In genomic region chr15:94083467-94083991, GRCh38 we compare ENCODE assay signal across 16 cellular contexts.
DNase-seq lines count a peak whose midpoint lies in the region; ATAC-seq and TF ChIP-seq lines count a peak whose summit lies in the region.
"Had no signal": no experiment of that assay in that cellular context is flagged by ENCODE, and none has a peak within 500 bp of the region (broad histone marks: within the 10 kb centered on the region; RNA-seq: fewer than 3 reads in every experiment).

No MANE protein-coding gene starts in this region.

- H3K4me1 Mint-ChIP-seq in activated CD4-positive, alpha-beta memory T cell treated with anti-CD3 and anti-CD28 coated beads, Interleukin-2, amount 10 ng/mL, durations not matched to agents 7 days and 5 days: peaks cover 3% of the 10 kb centered on the region
- H3K4me1 Mint-ChIP-seq: CD4-positive, CD25-positive, alpha-beta regulatory T cell had no signal

- ATAC-seq in sciatic nerve (peak; percentile 76), GM21447 (IDR thresholded peaks at IDR 0.05; ENCODE audit: unreplicated experiment) (no peak)
- ATAC-seq: activated T-cell treated with anti-CD3 and anti-CD28 coated beads, Interleukin-2, amount 50 U/mL, for 72 hours; body of pancreas; naive thymus-derived CD8-positive, alpha-beta T cell had no signal

- CTCF ChIA-PET in activated CD4-positive, alpha-beta memory T cell treated with anti-CD3 and anti-CD28 coated beads, Interleukin-2, amount 10 ng/mL, durations not matched to agents 7 days and 5 days (lab: Charles Lee): no interaction called here

- peaks cover 20% of the 10 kb centered on the region for H3K4me1 ChIP-seq in SJCRH30
- H3K4me1 ChIP-seq: body of pancreas had no signal

- POLR2A ChIA-PET in activated CD4-positive, alpha-beta memory T cell treated with anti-CD3 and anti-CD28 coated beads, Interleukin-2, amount 10 ng/mL, durations not matched to agents 7 days and 5 days (lab: Charles Lee): no interaction called here

- peak; percentile 11 for TF ChIP-seq CTCF in fibroblast of mammary gland (conservative IDR thresholded peaks at IDR 0.05; ENCODE audit: control insufficient read depth, insufficient read depth, low read depth, low read length)

- no peaks in the 10 kb centered on the region for H3K9me3 ChIP-seq in SJCRH30 (replicated peaks)
- H3K9me3 ChIP-seq: body of pancreas had no signal

- H3K27ac ChIP-seq in SJCRH30: no peak overlapping the region; the same call in 1 of the 2 replicates
- H3K27ac ChIP-seq: body of pancreas had no signal

- H3K27me3 Mint-ChIP-seq in activated CD4-positive, alpha-beta memory T cell treated with anti-CD3 and anti-CD28 coated beads, Interleukin-2, amount 10 ng/mL, durations not matched to agents 7 days and 5 days: peaks cover 9% of the 10 kb centered on the region
- H3K27me3 Mint-ChIP-seq: CD4-positive, CD25-positive, alpha-beta regulatory T cell had no signal

- H3K4me3 ChIP-seq in SJCRH30: no peak overlapping the region
- H3K4me3 ChIP-seq in fibroblast of mammary gland (ENCODE audit: control insufficient read depth, low read depth, low read length): no peak overlapping the region
- H3K4me3 ChIP-seq: body of pancreas had no signal

- peak; percentile 93 for DNase-seq in Daoy (ENCODE audit: low read depth)
- peak; percentile 49 to 61 for DNase-seq in SJCRH30
- DNase-seq in fibroblast of mammary gland (ENCODE audit: low read depth): peak; percentile 94
- no peak for DNase-seq in sciatic nerve (ENCODE audit: low spot score)
- DNase-seq in 8988T: no peak
- DNase-seq in activated CD4-positive, alpha-beta memory T cell treated with anti-CD3 and anti-CD28 coated beads, Interleukin-2, amount 10 ng/mL, durations not matched to agents 7 days and 5 days: no peak
- no peak for DNase-seq in mesenteric fat pad (ENCODE audit: low spot score)
- DNase-seq: activated CD4-positive, CD25-positive, alpha-beta regulatory T cell; activated T-cell treated with anti-CD3 and anti-CD28 coated beads, Interleukin-2, amount 50 U/mL, for 72 hours; body of pancreas; CD4-positive, CD25-positive, alpha-beta regulatory T cell; naive thymus-derived CD8-positive, alpha-beta T cell; NCI-H1105; NCI-H524 treated with DMSO at 0.1 percent for 48 hours; stimulated activated CD8-positive, alpha-beta memory T cell treated with anti-CD3 and anti-CD28 coated beads, Interleukin-4, amount 100 ng/mL, for 48 hours had no signal

- H3K36me3 Mint-ChIP-seq in activated CD4-positive, alpha-beta memory T cell treated with anti-CD3 and anti-CD28 coated beads, Interleukin-2, amount 10 ng/mL, durations not matched to agents 7 days and 5 days (ENCODE audit: low read depth): no peaks in the 10 kb centered on the region
- H3K36me3 Mint-ChIP-seq: CD4-positive, CD25-positive, alpha-beta regulatory T cell; naive thymus-derived CD8-positive, alpha-beta T cell had no signal

- intact Hi-C loops in sciatic nerve (cut with DNase I): no loop called here

- no peaks in the 10 kb centered on the region for H3K9me3 Mint-ChIP-seq in activated CD4-positive, alpha-beta memory T cell treated with anti-CD3 and anti-CD28 coated beads, Interleukin-2, amount 10 ng/mL, durations not matched to agents 7 days and 5 days
- H3K9me3 Mint-ChIP-seq: activated T-cell treated with anti-CD3 and anti-CD28 coated beads, Interleukin-2, amount 50 U/mL, for 72 hours; CD4-positive, CD25-positive, alpha-beta regulatory T cell; naive thymus-derived CD8-positive, alpha-beta T cell had no signal

- no peaks in the 10 kb centered on the region for H3K27me3 ChIP-seq in SJCRH30
- H3K27me3 ChIP-seq: body of pancreas had no signal

- H3K36me3 ChIP-seq in SJCRH30: no peaks in the 10 kb centered on the region

- H3K4me3 Mint-ChIP-seq in activated CD4-positive, alpha-beta memory T cell treated with anti-CD3 and anti-CD28 coated beads, Interleukin-2, amount 10 ng/mL, durations not matched to agents 7 days and 5 days: no peak overlapping the region
- H3K4me3 Mint-ChIP-seq: activated T-cell treated with anti-CD3 and anti-CD28 coated beads, Interleukin-2, amount 50 U/mL, for 72 hours; CD4-positive, CD25-positive, alpha-beta regulatory T cell; naive thymus-derived CD8-positive, alpha-beta T cell had no signal

- H3K27ac Mint-ChIP-seq in activated CD4-positive, alpha-beta memory T cell treated with anti-CD3 and anti-CD28 coated beads, Interleukin-2, amount 10 ng/mL, durations not matched to agents 7 days and 5 days: no peak overlapping the region
- H3K27ac Mint-ChIP-seq: activated T-cell treated with anti-CD3 and anti-CD28 coated beads, Interleukin-2, amount 50 U/mL, for 72 hours; CD4-positive, CD25-positive, alpha-beta regulatory T cell; naive thymus-derived CD8-positive, alpha-beta T cell had no signal

Comparison
In these comparisons a context has a peak if more than half of its experiments do, and no peak if none do; other contexts are left out.
1. DNase-seq: peak in Daoy (single experiment), SJCRH30 (2 of 2) and fibroblast of mammary gland (single experiment); none in sciatic nerve (single experiment), 8988T (single experiment), activated CD4-positive, alpha-beta memory T cell treated with anti-CD3 and anti-CD28 coated beads, Interleukin-2, amount 10 ng/mL, durations not matched to agents 7 days and 5 days (single experiment) and mesenteric fat pad (single experiment).